ENCODE assay signal across 6 cellular contexts in the genomic region with DNA sequence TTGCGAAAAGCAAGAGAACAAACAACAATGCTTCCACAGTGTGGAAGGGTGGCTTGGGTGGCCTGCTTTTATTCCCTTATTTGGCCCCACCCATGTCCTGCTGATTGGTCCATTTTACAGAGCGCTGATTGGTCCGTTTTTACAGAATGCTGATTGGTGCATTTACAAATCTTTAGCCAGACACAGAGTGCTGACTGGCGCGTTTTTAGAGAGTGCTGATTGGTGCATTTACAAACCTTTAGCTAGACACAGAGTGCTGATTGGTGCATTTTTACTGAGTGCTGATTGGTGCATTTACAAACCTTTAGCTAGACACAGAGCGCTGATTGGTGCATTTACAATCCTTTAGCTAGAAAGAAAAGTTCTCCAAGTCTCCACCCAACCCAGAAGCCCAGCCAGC. TPM values are rescaled to one million over a fixed set of nuclear protein-coding genes. Genes with fewer than 3 reads are reported as not detected.
DNase-seq lines count a peak whose midpoint lies in the region; ATAC-seq, FAIRE-seq and TF ChIP-seq lines count a peak whose summit lies in the region.
"Not testable (repeated sequence)": the region's sequence is repeated elsewhere in the genome, so short reads cannot be mapped to it uniquely, and the experiment has no call there.
"Had no signal": no experiment of that assay in that cellular context is flagged by ENCODE, and none has a peak within 500 bp of the region (broad histone marks: within the 10 kb centered on the region; RNA-seq: fewer than 3 reads in every experiment).

No MANE protein-coding gene starts in this region.

- not testable (repeated sequence) for H3K9me3 ChIP-seq in HCT116 (ENCODE audit: control insufficient read depth in 1 of 2, insufficient read depth in 1 of 2, low read depth in 1 of 2, low read length in 2 of 2); Panc1 (ENCODE audit: control insufficient read depth, insufficient read depth, low read depth, low read length); endothelial cell of umbilical vein (replicated peaks; ENCODE audit: control insufficient read depth, insufficient read depth, low read length); neural progenitor cell (ENCODE audit: low read depth)

- not testable (repeated sequence) for H3K27ac ChIP-seq in HCT116 (ENCODE audit: low read depth, low read length); endothelial cell of umbilical vein (ENCODE audit: insufficient read depth, low read depth, low read length); neural progenitor cell
- peak overlapping the region; percentile 3; the same call in 1 of the 2 replicates for H3K27ac ChIP-seq in Panc1 (ENCODE audit: low read length)

- not testable (repeated sequence) for H3K36me3 ChIP-seq in HCT116 (ENCODE audit: control insufficient read depth in 1 of 2, insufficient read depth in 2 of 2, low read length in 2 of 2); Panc1 (ENCODE audit: control insufficient read depth, insufficient read depth, low read length); endothelial cell of umbilical vein (ENCODE audit: control insufficient read depth in 2 of 2, extremely low read depth in 1 of 2, insufficient read depth in 2 of 2, low read length in 2 of 2); neural progenitor cell

- peak overlapping the region; percentile 46 for H2AFZ ChIP-seq in HCT116 (ENCODE audit: low read depth, low read length, poor library complexity, severe bottlenecking)
- H2AFZ ChIP-seq in endothelial cell of umbilical vein (ENCODE audit: low read depth, low read length); neural progenitor cell (replicated peaks): not testable (repeated sequence)

- not testable (repeated sequence) for H3K9me2 ChIP-seq in HCT116 (ENCODE audit: insufficient read depth)

- H3K9me3 Mint-ChIP-seq in neural progenitor cell = not testable (repeated sequence)

- H3K27me3 Mint-ChIP-seq in neural progenitor cell (ENCODE audit: insufficient read depth, low read depth) = not testable (repeated sequence)

- not testable (repeated sequence) for H3K9ac ChIP-seq in HCT116 (ENCODE audit: low read length); endothelial cell of umbilical vein (replicated peaks; ENCODE audit: extremely low read depth, insufficient read depth, low read length); neural progenitor cell

- TF ChIP-seq CTCF in HCT116 (IDR thresholded peaks at IDR 0.05 in 2 of 3, conservative IDR thresholded peaks at IDR 0.05 in 1 of 3; ENCODE audit: borderline replicate concordance in 1 of 3, insufficient read depth in 1 of 3, low read depth in 2 of 3, low read length in 2 of 3); Panc1 (IDR thresholded peaks at IDR 0.05); endothelial cell of umbilical vein (IDR thresholded peaks at IDR 0.05; ENCODE audit: extremely low read depth in 1 of 2, insufficient read depth in 1 of 2, low read depth in 1 of 2, low read length in 2 of 2); neural progenitor cell (IDR thresholded peaks at IDR 0.05): not testable (repeated sequence)

- not testable (repeated sequence) for H4K20me1 ChIP-seq in HCT116 (ENCODE audit: insufficient read depth); endothelial cell of umbilical vein (replicated peaks; ENCODE audit: control insufficient read depth, extremely low read depth, insufficient read depth, low read length); neural progenitor cell (ENCODE audit: low read depth)

- not testable (repeated sequence) for H3K36me3 Mint-ChIP-seq in neural progenitor cell

- not testable (repeated sequence) for TF ChIP-seq POLR2A in HCT116 (IDR thresholded peaks at IDR 0.05; ENCODE audit: borderline replicate concordance, extremely low read depth, insufficient read depth, insufficient read length); endothelial cell of umbilical vein (IDR thresholded peaks at IDR 0.05; ENCODE audit: low read depth, low read length)

- H3K27ac Mint-ChIP-seq in neural progenitor cell = peak overlapping the region; percentile 29

- not testable (repeated sequence) for H3K4me1 ChIP-seq in HCT116 (ENCODE audit: control insufficient read depth in 1 of 2, insufficient read depth in 2 of 2, low read length in 2 of 2); endothelial cell of umbilical vein (ENCODE audit: control insufficient read depth, extremely low read depth, insufficient read depth, low read length); neural progenitor cell
- peaks cover 29% of the 10 kb centered on the region for H3K4me1 ChIP-seq in Panc1 (ENCODE audit: control insufficient read depth, insufficient read depth, low read length)

- not testable (repeated sequence) for H3K9me1 ChIP-seq in endothelial cell of umbilical vein (replicated peaks; ENCODE audit: control insufficient read depth, extremely low read depth, insufficient read depth, low read length)

- not testable (repeated sequence) for H3F3A ChIP-seq in neural progenitor cell (ENCODE audit: low read depth)

- DNase-seq in HCT116 (ENCODE audit: low read depth, low spot score); Panc1 (ENCODE audit: low read depth, low spot score); endothelial cell of umbilical vein (ENCODE audit: low read depth, low spot score); neural progenitor cell (ENCODE audit: low spot score): not testable (repeated sequence)

- not testable (repeated sequence) for H3K4me2 ChIP-seq in HCT116 (ENCODE audit: low read length); endothelial cell of umbilical vein (ENCODE audit: insufficient read depth, low read length); neural progenitor cell

- in situ Hi-C loops in Panc1 (cut with HindIII; ENCODE audit: low pct_unique_long_range_greater_than_20kb, low sequenced_read_pairs) = not testable (repeated sequence)

- dilution Hi-C loops in endothelial cell of umbilical vein (cut with MboI; ENCODE audit: extremely low pct_ligation_motif_present, low sequenced_read_pairs) = not testable (repeated sequence)

- H3K79me2 ChIP-seq in HCT116 (ENCODE audit: insufficient read depth, low read length); endothelial cell of umbilical vein (ENCODE audit: control insufficient read depth, insufficient read depth, low read length); neural progenitor cell (ENCODE audit: low read depth): not testable (repeated sequence)

- not testable (repeated sequence) for H3K4me3 ChIP-seq in HCT116 (replicated peaks in 1 of 2; ENCODE audit: low read depth in 1 of 2, low read length in 2 of 2); Panc1 (ENCODE audit: low read depth in 2 of 2, low read length in 2 of 2); endothelial cell of umbilical vein (replicated peaks in 1 of 3; ENCODE audit: insufficient read depth in 1 of 3, low read depth in 1 of 3, low read length in 3 of 3); neural progenitor cell

- not testable (repeated sequence) for BruUV-seq in HCT116 (replicated peaks; lab: Mats Ljungman, UMichigan); Panc1 (replicated peaks; lab: Mats Ljungman, UMichigan); endothelial cell of umbilical vein (replicated peaks; lab: Mats Ljungman, UMichigan)

- H3K4me1 Mint-ChIP-seq in neural progenitor cell = not testable (repeated sequence)

- POLR2A ChIA-PET in HCT116 (lab: Charles Lee); endothelial cell of umbilical vein (lab: Charles Lee): not testable (repeated sequence)
- POLR2A ChIA-PET in Panc1 (lab: Charles Lee) = interaction anchor here (0.7 kb wide), 1 partner anchor 13 kb away, joined by 3 read pairs; no protein-coding TSS in a partner anchor

- intact Hi-C loops in HCT116 (cut with micrococcal nuclease); endothelial cell of umbilical vein (cut with micrococcal nuclease): not testable (repeated sequence)
- intact Hi-C loops in Panc1 (cut with micrococcal nuclease; ENCODE audit: unreplicated experiment) = loop anchor here (10.0 kb wide), 2 partner anchors 188 to 368 kb away; no protein-coding TSS in a partner anchor

- not testable (repeated sequence) for TF ChIP-seq RAD21 in HCT116 (IDR thresholded peaks at IDR 0.05; ENCODE audit: low read depth)

- RAD21 ChIA-PET in HCT116 (lab: Charles Lee; ENCODE audit: low non-redundant PET in 1 of 2, low total read pairs in 2 of 2, uncharacterized antibody in 2 of 2, unreplicated experiment in 2 of 2) = not testable (repeated sequence)

- FAIRE-seq in endothelial cell of umbilical vein (lab: Jason Lieb, UNC) = peak; percentile 46

- ATAC-seq in HCT116, Panc1: not testable (repeated sequence)

- CTCF ChIA-PET in HCT116 (lab: Charles Lee); Panc1 (lab: Charles Lee); endothelial cell of umbilical vein (lab: Charles Lee): not testable (repeated sequence)

- not testable (repeated sequence) for H3K27me3 ChIP-seq in HCT116 (ENCODE audit: insufficient read depth, low read length); Panc1 (ENCODE audit: control insufficient read depth, insufficient read depth, low read length); neural progenitor cell
- H3K27me3 ChIP-seq in endothelial cell of umbilical vein (ENCODE audit: control insufficient read depth in 2 of 2, insufficient read depth in 2 of 2, low read length in 2 of 2) = peaks cover 30 to 55% of the 10 kb centered on the region in 2 experiments

- not testable (repeated sequence) for H3K4me3 Mint-ChIP-seq in neural progenitor cell

RNA-seq across cellular contexts. Expression of a gene that starts 8.1 kb away (rescaled TPM):
- total RNA-seq in HCT116 (2021; ENCODE audit: unreplicated experiment) = 25.3 TPM
- polyA plus RNA-seq in HCT116 (2012) = 6.0 and 7.4 TPM in 2 replicates
- 232 TPM for total RNA-seq in Panc1 (2021; ENCODE audit: unreplicated experiment)
- 166 TPM for polyA plus RNA-seq in Panc1 (2012; ENCODE audit: insufficient read length)
- 0.09 and 0.18 TPM in 2 replicates for total RNA-seq in endothelial cell of umbilical vein
- polyA plus RNA-seq in endothelial cell of umbilical vein = 0.01 TPM in 1 of 2 replicates, not detected in the other
- polyA plus RNA-seq in endothelial cell of umbilical vein (2011; cell fraction: cytosol; rRNA removed) = 0.03 and 0.09 TPM in 2 replicates
- 0.04 and 0.06 TPM in 2 replicates for polyA plus RNA-seq in endothelial cell of umbilical vein (2011; cell fraction: nucleus; rRNA removed)
- 0.15 and 0.21 TPM in 2 replicates for polyA plus RNA-seq in endothelial cell of umbilical vein (2012)
- polyA minus RNA-seq in endothelial cell of umbilical vein = not detected in 2 replicates
- 3.4 TPM for polyA minus RNA-seq in endothelial cell of umbilical vein (2011; cell fraction: cytosol; rRNA and poly(A)+ RNA removed)
- polyA minus RNA-seq in endothelial cell of umbilical vein (2011; cell fraction: nucleus; rRNA and poly(A)+ RNA removed) = 0.96 TPM in 1 of 2 replicates, not detected in the other
- total RNA-seq in neural progenitor cell (ENCODE audit: low replicate concordance) = 0.28 and 0.54 TPM in 2 replicates
- total RNA-seq: B cell; CD8-positive, alpha-beta T cell had no signal

Comparison
In these comparisons a context has a peak if more than half of its experiments do, and no peak if none do; other contexts are left out.
1. RNA of a gene that starts 8.1 kb away (total RNA-seq): 232 TPM in Panc1 (single experiment) and 25.3 TPM in HCT116 (single experiment); 0.28 to 0.54 TPM in neural progenitor cell and 0.09 to 0.18 TPM in endothelial cell of umbilical vein; every median in the first group is over 10 times any median in the second.